ENCODE assay signal across 1 cellular context in the genomic region with DNA sequence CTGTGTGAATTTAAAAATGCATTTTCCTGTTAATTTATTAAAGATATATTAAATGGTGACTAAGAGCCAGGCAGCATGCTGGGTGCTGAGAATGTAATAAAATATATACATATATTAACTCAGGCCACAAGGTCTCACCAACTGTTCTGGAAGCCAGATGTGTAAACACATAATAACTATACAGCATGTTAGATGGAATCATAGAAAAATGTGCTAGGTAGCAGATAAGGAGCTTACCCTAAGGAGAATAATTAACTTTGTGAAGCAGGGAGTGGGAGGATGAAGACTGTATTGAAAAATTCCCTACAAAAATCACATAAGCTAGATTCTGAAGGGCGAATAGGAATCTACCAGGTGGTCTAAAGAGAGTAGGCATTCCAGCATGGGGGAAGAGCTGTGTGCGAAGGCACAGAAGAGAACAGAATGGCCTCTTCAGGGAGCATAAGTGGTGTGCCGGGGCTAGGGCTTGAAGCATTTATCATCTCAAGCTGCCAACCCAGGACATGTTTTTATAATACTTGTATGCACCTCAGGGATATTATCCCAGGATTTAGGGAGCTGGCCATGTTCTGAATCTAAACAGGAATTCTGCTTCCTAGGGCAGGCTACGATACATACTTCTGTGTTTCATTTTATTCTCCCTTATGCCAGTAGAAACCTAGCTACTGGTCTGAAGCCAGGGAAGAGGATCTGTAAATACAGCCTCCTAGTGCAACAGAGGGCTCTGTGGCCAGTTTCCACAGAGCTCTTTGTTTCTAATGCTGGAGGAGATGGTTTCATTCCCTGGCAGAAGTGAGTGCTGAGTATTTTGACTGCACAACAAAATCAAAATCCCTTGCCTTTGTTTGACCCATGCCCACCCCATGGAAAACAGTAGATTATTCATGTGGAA.
TF ChIP-seq lines count a peak whose summit lies in the region.

No MANE protein-coding gene starts in this region.

TF ChIP-seq in WTC11, 78 proteins besides CTCF, POLR2A, EP300 and RAD21 (continued from another document):
- TF ChIP-seq, protein P1, sequence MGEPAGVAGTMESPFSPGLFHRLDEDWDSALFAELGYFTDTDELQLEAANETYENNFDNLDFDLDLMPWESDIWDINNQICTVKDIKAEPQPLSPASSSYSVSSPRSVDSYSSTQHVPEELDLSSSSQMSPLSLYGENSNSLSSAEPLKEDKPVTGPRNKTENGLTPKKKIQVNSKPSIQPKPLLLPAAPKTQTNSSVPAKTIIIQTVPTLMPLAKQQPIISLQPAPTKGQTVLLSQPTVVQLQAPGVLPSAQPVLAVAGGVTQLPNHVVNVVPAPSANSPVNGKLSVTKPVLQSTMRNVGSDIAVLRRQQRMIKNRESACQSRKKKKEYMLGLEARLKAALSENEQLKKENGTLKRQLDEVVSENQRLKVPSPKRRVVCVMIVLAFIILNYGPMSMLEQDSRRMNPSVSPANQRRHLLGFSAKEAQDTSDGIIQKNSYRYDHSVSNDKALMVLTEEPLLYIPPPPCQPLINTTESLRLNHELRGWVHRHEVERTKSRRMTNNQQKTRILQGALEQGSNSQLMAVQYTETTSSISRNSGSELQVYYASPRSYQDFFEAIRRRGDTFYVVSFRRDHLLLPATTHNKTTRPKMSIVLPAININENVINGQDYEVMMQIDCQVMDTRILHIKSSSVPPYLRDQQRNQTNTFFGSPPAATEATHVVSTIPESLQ (CRISPR knock-in tag; IDR thresholded peaks at IDR 0.05) = no peak
- TF ChIP-seq PRDM15 (CRISPR knock-in tag; IDR thresholded peaks at IDR 0.05) (no peak), ZBTB21 (CRISPR knock-in tag; IDR thresholded peaks at IDR 0.05; ENCODE audit: borderline replicate concordance) (no peak), MYBL2 (CRISPR knock-in tag; IDR thresholded peaks at IDR 0.05) (no peak)
TF ChIP-seq in WTC11: peak in this region for 0.
